In the genomic region with DNA sequence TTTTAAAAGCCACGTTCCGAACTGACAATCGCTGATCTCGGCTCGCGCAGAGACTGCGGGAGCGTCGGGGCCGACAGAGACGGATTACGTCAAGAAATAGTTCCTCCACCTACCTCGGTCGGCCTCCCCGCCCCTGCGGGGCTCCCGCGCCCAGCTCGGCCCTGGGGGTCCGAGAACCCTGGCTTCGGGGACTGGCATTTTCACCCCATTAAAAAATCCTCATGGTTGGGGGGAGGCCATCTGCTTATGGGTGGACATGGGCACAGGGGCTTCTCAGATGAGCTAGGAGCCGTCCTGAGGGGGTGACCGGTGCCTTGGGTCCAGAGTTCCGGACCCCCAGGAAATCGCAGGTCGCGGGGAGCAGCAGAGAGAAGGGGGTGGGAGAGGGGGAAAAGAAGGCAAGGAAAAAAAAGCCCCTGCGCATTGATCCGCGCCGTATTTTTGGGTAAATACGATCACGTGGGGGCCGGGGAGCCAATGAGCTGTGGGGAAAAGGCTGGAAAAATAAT, we compare ENCODE assay signal across 1 cellular context.
TF ChIP-seq lines count a peak whose summit lies in the region.

No MANE protein-coding gene starts in this region.

TF ChIP-seq in K562, 482 proteins besides CTCF, POLR2A, EP300 and RAD21 (continued from another document and continues in another):
- TF ChIP-seq SAP30 (IDR thresholded peaks at IDR 0.05; ENCODE audit: borderline replicate concordance, insufficient read depth, low read depth, low read length, poor library complexity, severe bottlenecking) (no peak), HNRNPK (IDR thresholded peaks at IDR 0.05; ENCODE audit: low read depth, low read length, poor library complexity, severe bottlenecking) (no peak), FOXP1 (CRISPR knock-in tag; IDR thresholded peaks at IDR 0.05) (no peak), GATAD2A (IDR thresholded peaks at IDR 0.05) (peak; percentile 66; the same call in 1 of the 2 replicates), YBX1 (IDR thresholded peaks at IDR 0.05) (no peak), SMAD4 (CRISPR knock-in tag; conservative IDR thresholded peaks at IDR 0.05) (no peak; the same call in 1 of the 2 replicates), STAG1 (CRISPR knock-in tag; IDR thresholded peaks at IDR 0.05; ENCODE audit: borderline replicate concordance) (0 out of 2 replicates have a peak, but pooled peaks have one; percentile 16), TGIF2 (CRISPR knock-in tag; IDR thresholded peaks at IDR 0.05) (no peak), ZNF551 (CRISPR knock-in tag; IDR thresholded peaks at IDR 0.05) (no peak), ZBTB26 (CRISPR knock-in tag; IDR thresholded peaks at IDR 0.05) (no peak), E2F3 (CRISPR knock-in tag; IDR thresholded peaks at IDR 0.05) (no peak), GABPA (tag; conservative IDR thresholded peaks at IDR 0.05; ENCODE audit: low read depth) (no peak; the same call in 1 of the 2 replicates), NELFE (IDR thresholded peaks at IDR 0.05; ENCODE audit: insufficient read depth, insufficient read length) (no peak), NCOA2 (IDR thresholded peaks at IDR 0.05; ENCODE audit: partially characterized antibody in 2 of 2) (no peak), KLF1 (tag; IDR thresholded peaks at IDR 0.05) (no peak), SREBF1 (IDR thresholded peaks at IDR 0.05; ENCODE audit: borderline replicate concordance, low read depth, low read length) (no peak), ELF2 (CRISPR knock-in tag; IDR thresholded peaks at IDR 0.05) (no peak), MAZ (CRISPR knock-in tag; conservative IDR thresholded peaks at IDR 0.05 in 1 of 2, IDR thresholded peaks at IDR 0.05 in 1 of 2) (no peak; a peak in 1 of 4 replicates), ZNF707 (CRISPR knock-in tag; conservative IDR thresholded peaks at IDR 0.05) (no peak), ZC3H11A (IDR thresholded peaks at IDR 0.05; ENCODE audit: low read depth, low read length) (no peak), NR4A1 (CRISPR knock-in tag; IDR thresholded peaks at IDR 0.05) (no peak), NR4A1 (tag; IDR thresholded peaks at IDR 0.05) (no peak), NFATC3 (IDR thresholded peaks at IDR 0.05) (no peak), ZNF764 (CRISPR knock-in tag; IDR thresholded peaks at IDR 0.05; ENCODE audit: low read depth) (no peak), L3MBTL2 (IDR thresholded peaks at IDR 0.05) (no peak), PCBP2 (IDR thresholded peaks at IDR 0.05; ENCODE audit: low read depth, low read length, poor library complexity, severe bottlenecking) (no peak), RBM22 (IDR thresholded peaks at IDR 0.05; ENCODE audit: low read depth, low read length, poor library complexity, severe bottlenecking) (no peak), THRB (CRISPR knock-in tag; conservative IDR thresholded peaks at IDR 0.05) (no peak), SRSF1 (IDR thresholded peaks at IDR 0.05; ENCODE audit: low read depth, low read length) (no peak), ZNF224 (CRISPR knock-in tag; IDR thresholded peaks at IDR 0.05) (no peak), UBTF (IDR thresholded peaks at IDR 0.05; ENCODE audit: borderline replicate concordance in 1 of 2, low read depth in 2 of 2, low read length in 2 of 2) (no peak), COPS2 (conservative IDR thresholded peaks at IDR 0.05) (no peak), ZC3H8 (IDR thresholded peaks at IDR 0.05) (no peak), TRIM28 (IDR thresholded peaks at IDR 0.05) (no peak), CTBP1 (IDR thresholded peaks at IDR 0.05; ENCODE audit: borderline replicate concordance) (no peak), PHTF2 (CRISPR knock-in tag; IDR thresholded peaks at IDR 0.05) (no peak), CBX8 (IDR thresholded peaks at IDR 0.05; ENCODE audit: borderline replicate concordance, extremely low read depth, low read depth, low read length, poor library complexity, severe bottlenecking) (no peak), NONO (IDR thresholded peaks at IDR 0.05; ENCODE audit: low read depth in 2 of 2, low read length in 1 of 2) (no peak)
- TF ChIP-seq, protein P1, sequence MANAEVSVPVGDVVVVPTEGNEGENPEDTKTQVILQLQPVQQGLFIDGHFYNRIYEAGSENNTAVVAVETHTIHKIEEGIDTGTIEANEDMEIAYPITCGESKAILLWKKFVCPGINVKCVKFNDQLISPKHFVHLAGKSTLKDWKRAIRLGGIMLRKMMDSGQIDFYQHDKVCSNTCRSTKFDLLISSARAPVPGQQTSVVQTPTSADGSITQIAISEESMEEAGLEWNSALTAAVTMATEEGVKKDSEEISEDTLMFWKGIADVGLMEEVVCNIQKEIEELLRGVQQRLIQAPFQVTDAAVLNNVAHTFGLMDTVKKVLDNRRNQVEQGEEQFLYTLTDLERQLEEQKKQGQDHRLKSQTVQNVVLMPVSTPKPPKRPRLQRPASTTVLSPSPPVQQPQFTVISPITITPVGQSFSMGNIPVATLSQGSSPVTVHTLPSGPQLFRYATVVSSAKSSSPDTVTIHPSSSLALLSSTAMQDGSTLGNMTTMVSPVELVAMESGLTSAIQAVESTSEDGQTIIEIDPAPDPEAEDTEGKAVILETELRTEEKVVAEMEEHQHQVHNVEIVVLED (CRISPR knock-in tag; IDR thresholded peaks at IDR 0.05), result 0 out of 2 replicates have a peak, but pooled peaks have one; percentile 17
- TF ChIP-seq, protein P2, sequence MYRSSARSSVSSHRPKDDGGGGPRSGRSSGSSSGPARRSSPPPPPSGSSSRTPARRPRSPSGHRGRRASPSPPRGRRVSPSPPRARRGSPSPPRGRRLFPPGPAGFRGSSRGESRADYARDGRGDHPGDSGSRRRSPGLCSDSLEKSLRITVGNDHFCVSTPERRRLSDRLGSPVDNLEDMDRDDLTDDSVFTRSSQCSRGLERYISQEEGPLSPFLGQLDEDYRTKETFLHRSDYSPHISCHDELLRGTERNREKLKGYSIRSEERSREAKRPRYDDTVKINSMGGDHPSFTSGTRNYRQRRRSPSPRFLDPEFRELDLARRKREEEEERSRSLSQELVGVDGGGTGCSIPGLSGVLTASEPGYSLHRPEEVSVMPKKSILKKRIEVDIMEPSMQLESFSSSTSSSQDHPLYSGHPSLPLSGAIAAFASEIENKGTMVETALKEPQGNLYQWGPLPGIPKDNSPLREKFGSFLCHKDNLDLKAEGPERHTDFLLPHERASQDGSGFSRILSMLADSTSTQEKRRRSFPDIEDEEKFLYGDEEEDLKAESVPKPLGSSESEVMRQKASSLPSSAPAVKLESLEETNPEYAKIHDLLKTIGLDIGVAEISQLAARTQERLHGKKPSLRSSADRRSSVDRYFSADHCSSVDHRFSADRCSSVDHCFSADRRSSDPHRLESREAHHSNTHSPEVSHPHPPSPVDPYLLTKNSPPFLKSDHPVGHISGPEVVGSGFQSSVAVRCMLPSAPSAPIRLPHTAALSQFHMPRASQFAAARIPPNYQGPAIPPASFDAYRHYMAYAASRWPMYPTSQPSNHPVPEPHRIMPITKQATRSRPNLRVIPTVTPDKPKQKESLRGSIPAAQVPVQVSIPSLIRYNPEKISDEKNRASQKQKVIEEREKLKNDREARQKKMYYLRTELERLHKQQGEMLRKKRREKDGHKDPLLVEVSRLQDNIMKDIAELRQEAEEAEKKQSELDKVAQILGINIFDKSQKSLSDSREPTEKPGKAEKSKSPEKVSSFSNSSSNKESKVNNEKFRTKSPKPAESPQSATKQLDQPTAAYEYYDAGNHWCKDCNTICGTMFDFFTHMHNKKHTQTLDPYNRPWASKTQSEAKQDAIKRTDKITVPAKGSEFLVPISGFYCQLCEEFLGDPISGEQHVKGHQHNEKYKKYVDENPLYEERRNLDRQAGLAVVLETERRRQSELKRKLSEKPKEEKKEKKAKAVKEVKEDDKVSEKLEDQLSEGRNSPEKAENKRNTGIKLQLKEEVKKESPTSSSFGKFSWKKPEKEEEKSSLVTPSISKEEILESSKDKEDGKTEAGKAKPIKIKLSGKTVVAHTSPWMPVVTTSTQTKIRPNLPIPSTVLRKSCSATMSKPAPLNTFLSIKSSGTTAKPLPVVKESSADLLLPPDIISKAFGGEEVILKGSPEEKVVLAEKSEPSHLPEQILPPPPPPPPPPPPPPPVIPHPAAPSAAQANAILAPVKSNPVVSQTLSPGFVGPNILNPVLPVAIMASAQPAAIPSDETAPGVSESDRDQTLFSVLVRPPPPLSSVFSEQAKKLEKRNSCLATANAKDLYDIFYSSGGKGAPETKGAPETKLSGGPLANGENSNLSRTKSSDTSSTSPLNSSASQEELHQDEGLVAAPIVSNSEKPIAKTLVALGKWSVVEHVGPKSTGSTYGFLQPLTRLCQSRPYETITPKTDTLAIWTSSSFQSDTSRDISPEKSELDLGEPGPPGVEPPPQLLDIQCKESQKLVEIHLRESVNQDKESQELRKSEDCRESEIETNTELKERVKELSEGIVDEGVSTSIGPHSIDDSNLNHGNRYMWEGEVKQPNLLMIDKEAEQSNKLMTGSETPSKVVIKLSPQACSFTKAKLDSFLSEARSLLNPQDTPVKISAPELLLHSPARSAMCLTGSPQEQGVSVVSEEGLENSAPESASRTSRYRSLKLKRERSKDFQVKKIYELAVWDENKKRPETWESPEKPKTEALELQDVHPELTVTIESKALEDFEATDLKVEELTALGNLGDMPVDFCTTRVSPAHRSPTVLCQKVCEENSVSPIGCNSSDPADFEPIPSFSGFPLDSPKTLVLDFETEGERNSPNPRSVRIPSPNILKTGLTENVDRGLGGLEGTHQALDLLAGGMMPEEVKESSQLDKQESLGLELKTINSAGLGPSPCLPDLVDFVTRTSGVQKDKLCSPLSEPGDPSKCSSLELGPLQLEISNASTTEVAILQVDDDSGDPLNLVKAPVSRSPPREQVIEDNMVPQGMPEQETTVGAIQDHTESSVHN (IDR thresholded peaks at IDR 0.05; ENCODE audit: borderline replicate concordance in 1 of 2, low read depth in 1 of 2), result no peak
- TF ChIP-seq, protein P3, sequence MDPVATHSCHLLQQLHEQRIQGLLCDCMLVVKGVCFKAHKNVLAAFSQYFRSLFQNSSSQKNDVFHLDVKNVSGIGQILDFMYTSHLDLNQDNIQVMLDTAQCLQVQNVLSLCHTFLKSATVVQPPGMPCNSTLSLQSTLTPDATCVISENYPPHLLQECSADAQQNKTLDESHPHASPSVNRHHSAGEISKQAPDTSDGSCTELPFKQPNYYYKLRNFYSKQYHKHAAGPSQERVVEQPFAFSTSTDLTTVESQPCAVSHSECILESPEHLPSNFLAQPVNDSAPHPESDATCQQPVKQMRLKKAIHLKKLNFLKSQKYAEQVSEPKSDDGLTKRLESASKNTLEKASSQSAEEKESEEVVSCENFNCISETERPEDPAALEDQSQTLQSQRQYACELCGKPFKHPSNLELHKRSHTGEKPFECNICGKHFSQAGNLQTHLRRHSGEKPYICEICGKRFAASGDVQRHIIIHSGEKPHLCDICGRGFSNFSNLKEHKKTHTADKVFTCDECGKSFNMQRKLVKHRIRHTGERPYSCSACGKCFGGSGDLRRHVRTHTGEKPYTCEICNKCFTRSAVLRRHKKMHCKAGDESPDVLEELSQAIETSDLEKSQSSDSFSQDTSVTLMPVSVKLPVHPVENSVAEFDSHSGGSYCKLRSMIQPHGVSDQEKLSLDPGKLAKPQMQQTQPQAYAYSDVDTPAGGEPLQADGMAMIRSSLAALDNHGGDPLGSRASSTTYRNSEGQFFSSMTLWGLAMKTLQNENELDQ (CRISPR knock-in tag; IDR thresholded peaks at IDR 0.05; ENCODE audit: borderline replicate concordance), result no peak
- TF ChIP-seq, protein P4, sequence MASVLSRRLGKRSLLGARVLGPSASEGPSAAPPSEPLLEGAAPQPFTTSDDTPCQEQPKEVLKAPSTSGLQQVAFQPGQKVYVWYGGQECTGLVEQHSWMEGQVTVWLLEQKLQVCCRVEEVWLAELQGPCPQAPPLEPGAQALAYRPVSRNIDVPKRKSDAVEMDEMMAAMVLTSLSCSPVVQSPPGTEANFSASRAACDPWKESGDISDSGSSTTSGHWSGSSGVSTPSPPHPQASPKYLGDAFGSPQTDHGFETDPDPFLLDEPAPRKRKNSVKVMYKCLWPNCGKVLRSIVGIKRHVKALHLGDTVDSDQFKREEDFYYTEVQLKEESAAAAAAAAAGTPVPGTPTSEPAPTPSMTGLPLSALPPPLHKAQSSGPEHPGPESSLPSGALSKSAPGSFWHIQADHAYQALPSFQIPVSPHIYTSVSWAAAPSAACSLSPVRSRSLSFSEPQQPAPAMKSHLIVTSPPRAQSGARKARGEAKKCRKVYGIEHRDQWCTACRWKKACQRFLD (CRISPR knock-in tag; IDR thresholded peaks at IDR 0.05), result 0 out of 2 replicates have a peak, but pooled peaks have one; percentile 9
